Comparison of ENCODE assay signal across 1 cellular context in the genomic region with DNA sequence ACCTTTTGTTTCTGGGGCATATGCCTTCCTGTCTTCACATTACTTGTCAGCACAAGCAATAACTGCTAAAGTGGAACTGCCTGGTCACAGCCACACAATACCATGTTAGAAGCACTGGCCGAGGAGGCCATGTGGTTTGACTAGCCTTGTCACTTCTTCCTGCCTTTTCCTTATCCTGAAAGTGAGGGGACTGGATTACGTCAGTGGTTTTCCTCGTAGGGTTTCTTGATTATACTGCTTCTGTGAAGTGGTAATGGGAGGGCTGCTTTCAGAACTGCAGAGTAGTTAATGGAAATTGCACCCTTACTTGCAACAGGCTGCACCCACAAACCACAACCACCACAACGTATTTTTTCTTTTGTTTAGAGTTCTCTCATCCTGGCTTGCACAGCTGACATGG.
TF ChIP-seq lines count a peak whose summit lies in the region.

No MANE protein-coding gene starts in this region.

TF ChIP-seq in IMR-90, 13 proteins besides CTCF, POLR2A, EP300 and RAD21 (continued from another document):
- TF ChIP-seq, protein P1, sequence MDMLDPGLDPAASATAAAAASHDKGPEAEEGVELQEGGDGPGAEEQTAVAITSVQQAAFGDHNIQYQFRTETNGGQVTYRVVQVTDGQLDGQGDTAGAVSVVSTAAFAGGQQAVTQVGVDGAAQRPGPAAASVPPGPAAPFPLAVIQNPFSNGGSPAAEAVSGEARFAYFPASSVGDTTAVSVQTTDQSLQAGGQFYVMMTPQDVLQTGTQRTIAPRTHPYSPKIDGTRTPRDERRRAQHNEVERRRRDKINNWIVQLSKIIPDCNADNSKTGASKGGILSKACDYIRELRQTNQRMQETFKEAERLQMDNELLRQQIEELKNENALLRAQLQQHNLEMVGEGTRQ (IDR thresholded peaks at IDR 0.05; ENCODE audit: low read depth, low read length), result no peak
- no peak for TF ChIP-seq MAZ (IDR thresholded peaks at IDR 0.05; ENCODE audit: borderline replicate concordance, low read depth, low read length)
- TF ChIP-seq, protein P2, sequence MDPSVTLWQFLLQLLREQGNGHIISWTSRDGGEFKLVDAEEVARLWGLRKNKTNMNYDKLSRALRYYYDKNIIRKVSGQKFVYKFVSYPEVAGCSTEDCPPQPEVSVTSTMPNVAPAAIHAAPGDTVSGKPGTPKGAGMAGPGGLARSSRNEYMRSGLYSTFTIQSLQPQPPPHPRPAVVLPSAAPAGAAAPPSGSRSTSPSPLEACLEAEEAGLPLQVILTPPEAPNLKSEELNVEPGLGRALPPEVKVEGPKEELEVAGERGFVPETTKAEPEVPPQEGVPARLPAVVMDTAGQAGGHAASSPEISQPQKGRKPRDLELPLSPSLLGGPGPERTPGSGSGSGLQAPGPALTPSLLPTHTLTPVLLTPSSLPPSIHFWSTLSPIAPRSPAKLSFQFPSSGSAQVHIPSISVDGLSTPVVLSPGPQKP (IDR thresholded peaks at IDR 0.05; ENCODE audit: borderline replicate concordance, low read depth, low read length), result no peak
- TF ChIP-seq BHLHE40 (IDR thresholded peaks at IDR 0.05; ENCODE audit: low read depth, low read length), result no peak
- no peak for TF ChIP-seq RFX5 (IDR thresholded peaks at IDR 0.05; ENCODE audit: low read depth, low read length)
- no peak for TF ChIP-seq NFE2L2 (IDR thresholded peaks at IDR 0.05; ENCODE audit: low read depth, low read length)
- TF ChIP-seq SMC3 (IDR thresholded peaks at IDR 0.05; ENCODE audit: low read depth, low read length), result no peak
TF ChIP-seq in IMR-90: peak in this region for 0.
